ENCODE assay signal across 1 cellular context in the genomic region with DNA sequence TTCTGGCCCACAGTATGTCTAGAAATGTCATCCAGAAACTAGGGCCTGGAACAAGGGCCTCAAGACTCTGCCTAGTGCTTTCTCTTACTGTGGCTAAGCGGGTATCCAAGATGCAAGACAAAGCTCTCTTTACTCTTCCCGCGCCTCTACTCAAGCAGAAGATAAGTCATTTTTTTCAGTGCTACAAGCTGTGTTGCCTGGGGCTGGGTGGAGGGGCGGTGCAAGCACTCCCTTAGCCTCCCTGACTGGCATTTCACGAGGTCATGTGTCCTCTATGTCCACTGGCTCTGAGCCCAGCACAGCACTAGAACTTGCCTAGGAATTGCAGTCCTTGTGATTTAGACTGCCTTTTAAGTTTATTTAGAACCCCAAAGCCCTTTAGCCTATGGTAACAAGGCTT.
TF ChIP-seq lines count a peak whose summit lies in the region.

No MANE protein-coding gene starts in this region.

TF ChIP-seq in SK-N-SH, 30 proteins besides CTCF, POLR2A, EP300 and RAD21:
- TF ChIP-seq, protein P1, sequence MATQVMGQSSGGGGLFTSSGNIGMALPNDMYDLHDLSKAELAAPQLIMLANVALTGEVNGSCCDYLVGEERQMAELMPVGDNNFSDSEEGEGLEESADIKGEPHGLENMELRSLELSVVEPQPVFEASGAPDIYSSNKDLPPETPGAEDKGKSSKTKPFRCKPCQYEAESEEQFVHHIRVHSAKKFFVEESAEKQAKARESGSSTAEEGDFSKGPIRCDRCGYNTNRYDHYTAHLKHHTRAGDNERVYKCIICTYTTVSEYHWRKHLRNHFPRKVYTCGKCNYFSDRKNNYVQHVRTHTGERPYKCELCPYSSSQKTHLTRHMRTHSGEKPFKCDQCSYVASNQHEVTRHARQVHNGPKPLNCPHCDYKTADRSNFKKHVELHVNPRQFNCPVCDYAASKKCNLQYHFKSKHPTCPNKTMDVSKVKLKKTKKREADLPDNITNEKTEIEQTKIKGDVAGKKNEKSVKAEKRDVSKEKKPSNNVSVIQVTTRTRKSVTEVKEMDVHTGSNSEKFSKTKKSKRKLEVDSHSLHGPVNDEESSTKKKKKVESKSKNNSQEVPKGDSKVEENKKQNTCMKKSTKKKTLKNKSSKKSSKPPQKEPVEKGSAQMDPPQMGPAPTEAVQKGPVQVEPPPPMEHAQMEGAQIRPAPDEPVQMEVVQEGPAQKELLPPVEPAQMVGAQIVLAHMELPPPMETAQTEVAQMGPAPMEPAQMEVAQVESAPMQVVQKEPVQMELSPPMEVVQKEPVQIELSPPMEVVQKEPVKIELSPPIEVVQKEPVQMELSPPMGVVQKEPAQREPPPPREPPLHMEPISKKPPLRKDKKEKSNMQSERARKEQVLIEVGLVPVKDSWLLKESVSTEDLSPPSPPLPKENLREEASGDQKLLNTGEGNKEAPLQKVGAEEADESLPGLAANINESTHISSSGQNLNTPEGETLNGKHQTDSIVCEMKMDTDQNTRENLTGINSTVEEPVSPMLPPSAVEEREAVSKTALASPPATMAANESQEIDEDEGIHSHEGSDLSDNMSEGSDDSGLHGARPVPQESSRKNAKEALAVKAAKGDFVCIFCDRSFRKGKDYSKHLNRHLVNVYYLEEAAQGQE (IDR thresholded peaks at IDR 0.05; ENCODE audit: low read depth, low read length), result no peak
- no peak for TF ChIP-seq FOXM1 (IDR thresholded peaks at IDR 0.05; ENCODE audit: low read depth)
- TF ChIP-seq RXRA (IDR thresholded peaks at IDR 0.05; ENCODE audit: borderline replicate concordance, low read depth), result no peak
- TF ChIP-seq SMC3 (IDR thresholded peaks at IDR 0.05; ENCODE audit: low read depth, low read length), result no peak
- no peak for TF ChIP-seq POLR2AphosphoS5 (IDR thresholded peaks at IDR 0.05; ENCODE audit: low read depth, low read length)
- no peak for TF ChIP-seq MEF2A (IDR thresholded peaks at IDR 0.05; ENCODE audit: borderline replicate concordance, low read depth)
- no peak for TF ChIP-seq ELF1 (IDR thresholded peaks at IDR 0.05)
- TF ChIP-seq FOXJ3 (CRISPR knock-in tag; IDR thresholded peaks at IDR 0.05), result no peak
- TF ChIP-seq, protein P2, sequence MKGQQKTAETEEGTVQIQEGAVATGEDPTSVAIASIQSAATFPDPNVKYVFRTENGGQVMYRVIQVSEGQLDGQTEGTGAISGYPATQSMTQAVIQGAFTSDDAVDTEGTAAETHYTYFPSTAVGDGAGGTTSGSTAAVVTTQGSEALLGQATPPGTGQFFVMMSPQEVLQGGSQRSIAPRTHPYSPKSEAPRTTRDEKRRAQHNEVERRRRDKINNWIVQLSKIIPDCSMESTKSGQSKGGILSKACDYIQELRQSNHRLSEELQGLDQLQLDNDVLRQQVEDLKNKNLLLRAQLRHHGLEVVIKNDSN (IDR thresholded peaks at IDR 0.05; ENCODE audit: borderline replicate concordance, low read depth), result no peak
- TF ChIP-seq TEAD4 (IDR thresholded peaks at IDR 0.05; ENCODE audit: borderline replicate concordance, insufficient read depth), result no peak
- no peak for TF ChIP-seq TCF12 (IDR thresholded peaks at IDR 0.05)
- TF ChIP-seq CHD2 (IDR thresholded peaks at IDR 0.05; ENCODE audit: low read length, partially characterized antibody), result no peak
- TF ChIP-seq, protein P3, sequence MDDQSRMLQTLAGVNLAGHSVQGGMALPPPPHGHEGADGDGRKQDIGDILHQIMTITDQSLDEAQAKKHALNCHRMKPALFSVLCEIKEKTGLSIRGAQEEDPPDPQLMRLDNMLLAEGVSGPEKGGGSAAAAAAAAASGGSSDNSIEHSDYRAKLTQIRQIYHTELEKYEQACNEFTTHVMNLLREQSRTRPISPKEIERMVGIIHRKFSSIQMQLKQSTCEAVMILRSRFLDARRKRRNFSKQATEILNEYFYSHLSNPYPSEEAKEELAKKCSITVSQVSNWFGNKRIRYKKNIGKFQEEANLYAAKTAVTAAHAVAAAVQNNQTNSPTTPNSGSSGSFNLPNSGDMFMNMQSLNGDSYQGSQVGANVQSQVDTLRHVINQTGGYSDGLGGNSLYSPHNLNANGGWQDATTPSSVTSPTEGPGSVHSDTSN (IDR thresholded peaks at IDR 0.05), result no peak
- no peak for TF ChIP-seq GABPA (IDR thresholded peaks at IDR 0.05; ENCODE audit: low read depth)
- TF ChIP-seq SIN3A (IDR thresholded peaks at IDR 0.05; ENCODE audit: borderline replicate concordance, low read depth, low read length), result no peak
